Comparison of ENCODE assay signal across 16 cellular contexts in the genomic region with DNA sequence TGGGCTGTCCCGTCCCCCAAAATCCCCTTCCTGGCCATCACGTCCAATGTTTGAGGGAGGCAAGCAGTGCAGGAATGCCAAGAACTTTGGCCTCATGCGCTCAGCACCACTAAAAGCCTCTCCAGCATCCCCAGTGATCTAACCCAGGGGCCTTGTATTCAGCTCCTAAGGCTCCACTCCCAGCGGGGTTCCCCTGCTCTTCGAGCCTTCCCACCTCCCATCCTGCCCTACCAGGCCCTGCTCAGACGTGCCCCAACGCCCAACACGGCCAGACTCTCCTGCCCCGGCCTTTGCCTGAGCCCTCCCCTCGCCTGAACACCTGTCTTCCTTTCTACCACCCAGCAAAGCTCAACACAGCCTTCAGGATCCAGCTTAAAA. TPM values are rescaled to one million over a fixed set of nuclear protein-coding genes. Genes with fewer than 3 reads are reported as not detected.
DNase-seq lines count a peak whose midpoint lies in the region; ATAC-seq and TF ChIP-seq lines count a peak whose summit lies in the region.
"Had no signal": no experiment of that assay in that cellular context is flagged by ENCODE, and none has a peak within 500 bp of the region (broad histone marks: within the 10 kb centered on the region; RNA-seq: fewer than 3 reads in every experiment).

No MANE protein-coding gene starts in this region.

- H3K27me3 Mint-ChIP-seq in neural progenitor cell (ENCODE audit: insufficient read depth, low read depth), result peaks cover 11% of the 10 kb centered on the region
- H3K27me3 Mint-ChIP-seq: activated CD4-positive, alpha-beta T cell treated with anti-CD3 and anti-CD28 coated beads, Interleukin-2, amount 10 ng/mL, durations not matched to agents 24 days and 14 days had no signal

- no peak for TF ChIP-seq POLR2A in IMR-90 (IDR thresholded peaks at IDR 0.05; ENCODE audit: low read depth, low read length)

- intact Hi-C loops in IMR-90 (cut with micrococcal nuclease), result no loop called here

- H3K27me3 ChIP-seq in IMR-90 (ENCODE audit: control insufficient read depth, insufficient read depth, low read length) (no peaks in the 10 kb centered on the region), neural progenitor cell (no peaks in the 10 kb centered on the region)
- H3K27me3 ChIP-seq: heart left ventricle had no signal

- H3K36me3 ChIP-seq in IMR-90 (ENCODE audit: control insufficient read depth, insufficient read depth, low read length) (peaks cover 29% of the 10 kb centered on the region), neural progenitor cell (no peaks in the 10 kb centered on the region)

- H3K36me3 Mint-ChIP-seq in neural progenitor cell, result no peaks in the 10 kb centered on the region
- H3K36me3 Mint-ChIP-seq: activated naive CD4-positive, alpha-beta T cell treated with anti-CD3 and anti-CD28 coated beads, Interleukin-2, amount 50 U/mL, for 72 hours had no signal

- H3F3A ChIP-seq in neural progenitor cell (ENCODE audit: low read depth), result no peaks in the 10 kb centered on the region

- no peak overlapping the region for H3K4me2 ChIP-seq in IMR-90 (ENCODE audit: low read depth, low read length)
- no peak overlapping the region for H3K4me2 ChIP-seq in neural progenitor cell

- no peak overlapping the region for H2BK20ac ChIP-seq in IMR-90 (ENCODE audit: low read depth, low read length)

- no peak overlapping the region for H3K23ac ChIP-seq in IMR-90 (ENCODE audit: low read depth, low read length)

- H4K20me1 ChIP-seq in IMR-90 (ENCODE audit: insufficient read depth, low read length) (no peaks in the 10 kb centered on the region), neural progenitor cell (ENCODE audit: low read depth) (no peaks in the 10 kb centered on the region)

- H3K79me1 ChIP-seq in IMR-90 (ENCODE audit: low read depth in 1 of 2, low read length in 2 of 2), result no peaks in the 10 kb centered on the region; a peak in 2 of 4 replicates

- H3K4me3 ChIP-seq in IMR-90 (ENCODE audit: insufficient read depth, low read depth, low read length) (no peak overlapping the region), neural progenitor cell (no peak overlapping the region)
- H3K4me3 ChIP-seq: heart left ventricle, psoas muscle, SK-N-MC had no signal

- H4K8ac ChIP-seq in IMR-90 (ENCODE audit: low read depth in 2 of 2, low read length in 2 of 2), result no peak overlapping the region

- no peak overlapping the region for H2BK120ac ChIP-seq in IMR-90 (ENCODE audit: low read depth, low read length)

- H3K9me3 ChIP-seq in IMR-90 (ENCODE audit: control insufficient read depth, insufficient read depth, low read length) (no peaks in the 10 kb centered on the region), neural progenitor cell (ENCODE audit: low read depth) (no peaks in the 10 kb centered on the region)
- H3K9me3 ChIP-seq: heart left ventricle, psoas muscle had no signal

- no peaks in the 10 kb centered on the region for H3K9me1 ChIP-seq in IMR-90 (ENCODE audit: insufficient read depth, low read length)

- no peak overlapping the region for H2BK5ac ChIP-seq in IMR-90 (ENCODE audit: low read depth, low read length, poor library complexity, severe bottlenecking)

- no peak overlapping the region for H3K56ac ChIP-seq in IMR-90 (ENCODE audit: extremely low read depth, insufficient read depth, low read length)

- POLR2A ChIA-PET in IMR-90 (lab: Charles Lee; ENCODE audit: unreplicated experiment), result no interaction called here

- DNase-seq in NCI-H1417 (lab: John Stamatoyannopoulos, UW) (peak in 2 of 3 experiments; percentile 46 to 61), NCI-H1417 treated with DMSO at 0.1 percent for 48 hours (lab: John Stamatoyannopoulos, UW) (no peak), IMR-90 (no peak), caudate nucleus (lab: John Stamatoyannopoulos, UW) (no peak), neural progenitor cell (ENCODE audit: low spot score) (peak; percentile 42), GDM1 (lab: John Stamatoyannopoulos, UW) (no peak), NCI-H2107 (lab: John Stamatoyannopoulos, UW) (no peak)
- DNase-seq: mesenchymal stem cell, NCI-H446, psoas muscle had no signal

- no peaks in the 10 kb centered on the region for H3K79me2 ChIP-seq in neural progenitor cell (ENCODE audit: low read depth)

- no peak overlapping the region for H2BK15ac ChIP-seq in IMR-90 (ENCODE audit: low read depth, low read length)

- H3K4me1 Mint-ChIP-seq in neural progenitor cell, result peaks cover 4% of the 10 kb centered on the region

- no TSS peak for BruUV-seq in IMR-90 (replicated peaks; lab: Mats Ljungman, UMichigan)

- dilution Hi-C loops in IMR-90 (cut with HindIII; ENCODE audit: low sequenced_read_pairs, unreplicated experiment), result no loop called here

- ATAC-seq in IMR-90 (ENCODE audit: low read depth) (no peak), GM21526 (IDR thresholded peaks at IDR 0.05; ENCODE audit: low FRiP score, unreplicated experiment) (no peak)

- no peak overlapping the region for H4K91ac ChIP-seq in IMR-90 (ENCODE audit: insufficient read depth, low read depth, low read length)

- no peak for TF ChIP-seq RAD21 in IMR-90 (IDR thresholded peaks at IDR 0.05; ENCODE audit: low read length)

- H3K27ac ChIP-seq in IMR-90 (ENCODE audit: insufficient read depth, low read length), result no peak overlapping the region
- H3K27ac ChIP-seq in caudate nucleus (ENCODE audit: low read depth, low read length), result peak overlapping the region; percentile 27
- H3K27ac ChIP-seq in neural progenitor cell, result no peak overlapping the region

- CTCF ChIA-PET in IMR-90 (lab: Yijun Ruan, JAX), result no interaction called here

- peak overlapping the region; percentile 64 for H3K4me3 Mint-ChIP-seq in neural progenitor cell
- H3K4me3 Mint-ChIP-seq: activated CD4-positive, alpha-beta T cell treated with anti-CD3 and anti-CD28 coated beads, Interleukin-2, amount 10 ng/mL, durations not matched to agents 24 days and 14 days had no signal

- 92% methylated on average over 6 of the region's 10 CpGs; no CpG with 5 or more reads in 1 of the 2 experiments for WGBS in IMR-90 (ENCODE audit: extremely low coverage in 2 of 2, insufficient read length in 1 of 2), 2 experiments

- H3K4ac ChIP-seq in IMR-90 (ENCODE audit: low read depth, low read length), result no peak overlapping the region

- in situ Hi-C loops in IMR-90 (cut with MboI; ENCODE audit: low sequenced_read_pairs), result no loop called here

- H2AFZ ChIP-seq in IMR-90 (replicated peaks; ENCODE audit: low read length, poor library complexity) (no peak overlapping the region), neural progenitor cell (replicated peaks) (no peak overlapping the region)

- H3K9me3 Mint-ChIP-seq in neural progenitor cell, result no peaks in the 10 kb centered on the region
- H3K9me3 Mint-ChIP-seq: activated CD4-positive, alpha-beta T cell treated with anti-CD3 and anti-CD28 coated beads, Interleukin-2, amount 10 ng/mL, durations not matched to agents 24 days and 14 days; activated naive CD4-positive, alpha-beta T cell treated with anti-CD3 and anti-CD28 coated beads, Interleukin-2, amount 50 U/mL, for 72 hours had no signal

- H3K14ac ChIP-seq in IMR-90 (replicated peaks; ENCODE audit: low read depth, low read length), result no peak overlapping the region

- no peak overlapping the region; the same call in 1 of the 2 replicates for H2AK5ac ChIP-seq in IMR-90 (ENCODE audit: low read depth, low read length)

- peak overlapping the region; percentile 52 for H2AK9ac ChIP-seq in IMR-90 (replicated peaks; ENCODE audit: low read depth, low read length, poor library complexity)

- no peak overlapping the region for H3K9ac ChIP-seq in IMR-90 (ENCODE audit: low read depth, low read length)
- no peak overlapping the region for H3K9ac ChIP-seq in neural progenitor cell

- H3K4me1 ChIP-seq in IMR-90 (ENCODE audit: control insufficient read depth, insufficient read depth, low read length) (peaks cover 4% of the 10 kb centered on the region; the same call in 1 of the 2 replicates), neural progenitor cell (peaks cover 9% of the 10 kb centered on the region)
- H3K4me1 ChIP-seq: psoas muscle had no signal

- H3K18ac ChIP-seq in IMR-90 (ENCODE audit: low read depth, low read length), result no peak overlapping the region

- no peak overlapping the region for H3K27ac Mint-ChIP-seq in neural progenitor cell
- H3K27ac Mint-ChIP-seq: activated naive CD4-positive, alpha-beta T cell treated with anti-CD3 and anti-CD28 coated beads, Interleukin-2, amount 50 U/mL, for 72 hours had no signal

- TF ChIP-seq CTCF in IMR-90 (conservative IDR thresholded peaks at IDR 0.05; ENCODE audit: low read depth, low read length) (no peak), neural progenitor cell (IDR thresholded peaks at IDR 0.05) (no peak)

- H4K5ac ChIP-seq in IMR-90 (ENCODE audit: low read depth, low read length), result no peak overlapping the region

TF ChIP-seq in IMR-90, 13 proteins besides CTCF, POLR2A, EP300 and RAD21 (continues in another document):
- TF ChIP-seq BHLHE40 (IDR thresholded peaks at IDR 0.05; ENCODE audit: low read depth, low read length), result no peak
- no peak for TF ChIP-seq SMC3 (IDR thresholded peaks at IDR 0.05; ENCODE audit: low read depth, low read length)
- no peak for TF ChIP-seq RCOR1 (IDR thresholded peaks at IDR 0.05; ENCODE audit: insufficient replicate concordance, low read length)
- TF ChIP-seq, protein P1, sequence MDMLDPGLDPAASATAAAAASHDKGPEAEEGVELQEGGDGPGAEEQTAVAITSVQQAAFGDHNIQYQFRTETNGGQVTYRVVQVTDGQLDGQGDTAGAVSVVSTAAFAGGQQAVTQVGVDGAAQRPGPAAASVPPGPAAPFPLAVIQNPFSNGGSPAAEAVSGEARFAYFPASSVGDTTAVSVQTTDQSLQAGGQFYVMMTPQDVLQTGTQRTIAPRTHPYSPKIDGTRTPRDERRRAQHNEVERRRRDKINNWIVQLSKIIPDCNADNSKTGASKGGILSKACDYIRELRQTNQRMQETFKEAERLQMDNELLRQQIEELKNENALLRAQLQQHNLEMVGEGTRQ (IDR thresholded peaks at IDR 0.05; ENCODE audit: low read depth, low read length), result no peak
- TF ChIP-seq MXI1 (IDR thresholded peaks at IDR 0.05; ENCODE audit: borderline replicate concordance, low read depth, low read length), result no peak

RNA-seq across cellular contexts. Expression of a gene that starts 30.5 kb away (rescaled TPM):
- total RNA-seq in IMR-90 (2012; rRNA removed) (19.2 and 22.5 TPM in 2 replicates), neural progenitor cell (ENCODE audit: low replicate concordance) (9.0 and 12.9 TPM in 2 replicates)
- 64.5 and 67.1 TPM in 2 replicates for polyA plus RNA-seq in IMR-90 (2012; rRNA removed)
- 51.4 and 55.1 TPM in 2 replicates for polyA plus RNA-seq in IMR-90 (2012; cell fraction: cytosol; rRNA removed)
- 117 and 164 TPM in 2 replicates for polyA plus RNA-seq in IMR-90 (2012; cell fraction: nucleus; rRNA removed; ENCODE audit: low replicate concordance)

RNA-seq across cellular contexts. Expression of a gene that starts 33.0 kb away (rescaled TPM):
- total RNA-seq in IMR-90 (2012; rRNA removed) (not detected in 2 replicates), neural progenitor cell (ENCODE audit: low replicate concordance) (not detected in 2 replicates)
- polyA plus RNA-seq in IMR-90 (2012; rRNA removed), result not detected in 2 replicates
- not detected in 2 replicates for polyA plus RNA-seq in IMR-90 (2012; cell fraction: cytosol; rRNA removed)
- polyA plus RNA-seq in IMR-90 (2012; cell fraction: nucleus; rRNA removed; ENCODE audit: low replicate concordance), result not detected in 2 replicates
- total RNA-seq: A172; activated CD4-positive, alpha-beta T cell treated with anti-CD3 and anti-CD28 coated beads, Interleukin-2, amount 10 ng/mL, durations not matched to agents 24 days and 14 days; activated naive CD4-positive, alpha-beta T cell treated with anti-CD3 and anti-CD28 coated beads, Interleukin-2, amount 50 U/mL, for 72 hours; heart left ventricle; psoas muscle had no signal
- polyA plus RNA-seq: heart left ventricle, psoas muscle had no signal

RNA-seq across cellular contexts. Expression of a gene that starts 47.5 kb away (rescaled TPM):
- not detected in 2 replicates for total RNA-seq in IMR-90 (2012; rRNA removed)
- not detected in 2 replicates for polyA plus RNA-seq in IMR-90 (2012; rRNA removed)
- not detected in 2 replicates for polyA plus RNA-seq in IMR-90 (2012; cell fraction: cytosol; rRNA removed)
- 0.03 TPM in 1 of 2 replicates, not detected in the other for polyA plus RNA-seq in IMR-90 (2012; cell fraction: nucleus; rRNA removed; ENCODE audit: low replicate concordance)
- not detected in 2 replicates for total RNA-seq in neural progenitor cell (ENCODE audit: low replicate concordance)
- total RNA-seq: A172; activated CD4-positive, alpha-beta T cell treated with anti-CD3 and anti-CD28 coated beads, Interleukin-2, amount 10 ng/mL, durations not matched to agents 24 days and 14 days; activated naive CD4-positive, alpha-beta T cell treated with anti-CD3 and anti-CD28 coated beads, Interleukin-2, amount 50 U/mL, for 72 hours; heart left ventricle; psoas muscle had no signal

Comparison
In these comparisons a context has a peak if more than half of its experiments do, and no peak if none do; other contexts are left out.
1. DNase-seq: peak in NCI-H1417 (2 of 3) and neural progenitor cell (single experiment); none in NCI-H1417 treated with DMSO at 0.1 percent for 48 hours (single experiment), IMR-90 (single experiment), caudate nucleus (0 of 61), GDM1 (single experiment) and NCI-H2107 (single experiment).